21 cellular contexts compared by ENCODE assay signal in the genomic region with DNA sequence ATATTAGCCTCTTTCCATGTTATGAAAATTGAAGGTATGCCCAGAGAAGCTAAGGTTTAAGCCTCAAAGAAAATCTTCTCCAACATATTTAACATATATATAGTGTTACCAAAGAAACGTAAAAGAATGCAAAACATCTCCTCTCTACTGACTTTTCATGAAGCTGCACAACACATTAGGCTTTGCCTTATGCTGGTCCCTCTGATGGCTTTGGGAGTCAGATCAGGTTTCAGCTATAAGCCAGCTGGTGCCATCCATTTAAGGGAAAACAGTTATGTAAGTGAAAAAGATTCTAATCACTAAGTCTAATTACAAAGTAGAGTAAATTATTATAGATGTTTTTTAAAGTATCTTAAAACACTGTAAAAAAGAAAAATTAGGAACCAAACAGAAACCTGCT.
A peak's percentile ranks its signal among the peaks of the same experiment; 100 is the strongest.
DNase-seq lines count a peak whose midpoint lies in the region; ATAC-seq and TF ChIP-seq lines count a peak whose summit lies in the region.
"Had no signal": no experiment of that assay in that cellular context is flagged by ENCODE, and none has a peak within 500 bp of the region (broad histone marks: within the 10 kb centered on the region; RNA-seq: fewer than 3 reads in every experiment).

No MANE protein-coding gene starts in this region.

- H3K4me3 Mint-ChIP-seq in WTC11: no peak overlapping the region
- H3K4me3 Mint-ChIP-seq: activated CD4-positive, alpha-beta T cell treated with anti-CD3 and anti-CD28 coated beads, Interleukin-2, amount 10 ng/mL, durations not matched to agents 24 days and 14 days; activated CD8-positive, alpha-beta memory T cell treated with anti-CD3 and anti-CD28 coated beads, Interleukin-2, amount 10 ng/mL, durations not matched to agents 7 days and 5 days; effector memory CD8-positive, alpha-beta T cell; naive thymus-derived CD8-positive, alpha-beta T cell had no signal

- H3K27me3 ChIP-seq in SK-N-SH (ENCODE audit: insufficient read depth) (no peaks in the 10 kb centered on the region), ascending aorta (no peaks in the 10 kb centered on the region)
- H3K27me3 ChIP-seq: BLaER1 treated with 17β-estradiol and CSF1 and Interleukin-3, amounts not matched to agents 10 nM and 100 nM; esophagus squamous epithelium; pancreas; right lobe of liver had no signal

- H3K4me1 ChIP-seq in SK-N-SH (ENCODE audit: control insufficient read depth in 1 of 2, insufficient read depth in 2 of 2, low read depth in 1 of 2, low read length in 1 of 2) (peaks cover 0 to 5% of the 10 kb centered on the region in 2 experiments; a peak in 3 of 4 replicates), ascending aorta (no peaks in the 10 kb centered on the region)
- H3K4me1 ChIP-seq: A549, pancreas, right lobe of liver had no signal

- CTCF ChIA-PET in SK-N-SH (lab: Yijun Ruan, JAX) (interaction anchor here (1.6 kb wide), 1 partner anchor 10 kb away, joined by 4 read pairs; no protein-coding TSS in a partner anchor), WTC11 (lab: Charles Lee) (interaction anchor here (0.5 to 1.7 kb wide), 8 partner anchors 10 to 197 kb away, joined by 3 to 8 read pairs (median 4); no protein-coding TSS in a partner anchor)

- no peak overlapping the region for H3K27ac Mint-ChIP-seq in WTC11
- H3K27ac Mint-ChIP-seq: activated CD4-positive, alpha-beta T cell treated with anti-CD3 and anti-CD28 coated beads, Interleukin-2, amount 10 ng/mL, durations not matched to agents 24 days and 14 days; activated CD8-positive, alpha-beta memory T cell treated with anti-CD3 and anti-CD28 coated beads, Interleukin-2, amount 10 ng/mL, durations not matched to agents 7 days and 5 days; activated naive CD4-positive, alpha-beta T cell treated with anti-CD3 and anti-CD28 coated beads, Interleukin-2, amount 50 U/mL, for 72 hours; effector memory CD8-positive, alpha-beta T cell; naive thymus-derived CD8-positive, alpha-beta T cell had no signal

- H3K36me3 ChIP-seq in SK-N-SH (replicated peaks in 1 of 2; ENCODE audit: control insufficient read depth in 1 of 2, insufficient read depth in 2 of 2, low read length in 1 of 2) (no peaks in the 10 kb centered on the region), ascending aorta (no peaks in the 10 kb centered on the region)
- H3K36me3 ChIP-seq: BLaER1 treated with 17β-estradiol and CSF1 and Interleukin-3, amounts not matched to agents 10 nM and 100 nM; esophagus squamous epithelium; pancreas; right lobe of liver had no signal

- H4K20me1 ChIP-seq in SK-N-SH (ENCODE audit: insufficient read depth): no peaks in the 10 kb centered on the region
- H4K20me1 ChIP-seq: BLaER1 treated with 17β-estradiol and CSF1 and Interleukin-3, amounts not matched to agents 10 nM and 100 nM had no signal

- DNase-seq in SK-N-SH (no peak), NCI-H2171 (lab: John Stamatoyannopoulos, UW) (peak; percentile 90), WTC11 (ENCODE audit: low spot score) (no peak), hepatic stellate cell (ENCODE audit: low spot score) (no peak), NCI-H2081 treated with DMSO at 0.1 percent for 48 hours (lab: John Stamatoyannopoulos, UW) (no peak), ascending aorta (ENCODE audit: low spot score in 2 of 2) (no peak), foreskin melanocyte (no peak)
- DNase-seq: activated CD4-positive, alpha-beta T cell treated with anti-CD3 and anti-CD28 coated beads, Interleukin-2, amount 10 ng/mL, durations not matched to agents 24 days and 14 days; activated CD8-positive, alpha-beta memory T cell treated with anti-CD3 and anti-CD28 coated beads, Interleukin-2, amount 10 ng/mL, durations not matched to agents 7 days and 5 days; effector memory CD8-positive, alpha-beta T cell; esophagus squamous epithelium; left colon; mesendoderm; naive thymus-derived CD8-positive, alpha-beta T cell; pancreas; right lobe of liver had no signal

- no peaks in the 10 kb centered on the region for H3K9me3 Mint-ChIP-seq in WTC11
- H3K9me3 Mint-ChIP-seq: activated CD4-positive, alpha-beta T cell treated with anti-CD3 and anti-CD28 coated beads, Interleukin-2, amount 10 ng/mL, durations not matched to agents 24 days and 14 days; activated naive CD4-positive, alpha-beta T cell treated with anti-CD3 and anti-CD28 coated beads, Interleukin-2, amount 50 U/mL, for 72 hours had no signal

- ATAC-seq in SK-N-SH treated with all-trans-retinoic acid at 6 μM for 48 hours (peak; percentile 78), WTC11 (peak; percentile 46)
- ATAC-seq: activated CD8-positive, alpha-beta memory T cell treated with anti-CD3 and anti-CD28 coated beads, Interleukin-2, amount 10 ng/mL, durations not matched to agents 7 days and 5 days; activated naive CD4-positive, alpha-beta T cell treated with anti-CD3 and anti-CD28 coated beads, Interleukin-2, amount 50 U/mL, for 72 hours; effector memory CD8-positive, alpha-beta T cell; left colon; naive thymus-derived CD8-positive, alpha-beta T cell; pancreas; right lobe of liver; Right ventricle myocardium inferior had no signal

- no peak for TF ChIP-seq RAD21 in SK-N-SH (IDR thresholded peaks at IDR 0.05; ENCODE audit: low read length)

- H2AFZ ChIP-seq in SK-N-SH (ENCODE audit: low read depth): no peak overlapping the region

- TF ChIP-seq EP300 in SK-N-SH (IDR thresholded peaks at IDR 0.05; ENCODE audit: borderline replicate concordance in 1 of 2, low read depth in 1 of 2, low read length in 1 of 2): no peak

- H3K4me2 ChIP-seq in SK-N-SH: no peak overlapping the region
- H3K4me2 ChIP-seq: A549; BLaER1 treated with 17β-estradiol and CSF1 and Interleukin-3, amounts not matched to agents 10 nM and 100 nM had no signal

- H3K27ac ChIP-seq in SK-N-SH (ENCODE audit: low read depth in 2 of 2, low read length in 1 of 2) (no peak overlapping the region), ascending aorta (no peak overlapping the region)
- H3K27ac ChIP-seq: A549; BLaER1 treated with 17β-estradiol and CSF1 and Interleukin-3, amounts not matched to agents 10 nM and 100 nM; esophagus squamous epithelium; pancreas; right lobe of liver had no signal

- TF ChIP-seq CTCF in SK-N-SH (IDR thresholded peaks at IDR 0.05) (no peak), WTC11 (IDR thresholded peaks at IDR 0.05) (no peak), ascending aorta (IDR thresholded peaks at IDR 0.05) (no peak)

- H3K9ac ChIP-seq in SK-N-SH: no peak overlapping the region
- H3K9ac ChIP-seq: BLaER1 treated with 17β-estradiol and CSF1 and Interleukin-3, amounts not matched to agents 10 nM and 100 nM had no signal

- WGBS in SK-N-SH (ENCODE audit: low lambda C conversion rate): 52% methylated on average over 1 of the region's 1 CpG

- no peaks in the 10 kb centered on the region for H3K27me3 Mint-ChIP-seq in WTC11 (ENCODE audit: low read depth)
- H3K27me3 Mint-ChIP-seq: activated CD4-positive, alpha-beta T cell treated with anti-CD3 and anti-CD28 coated beads, Interleukin-2, amount 10 ng/mL, durations not matched to agents 24 days and 14 days; activated CD8-positive, alpha-beta memory T cell treated with anti-CD3 and anti-CD28 coated beads, Interleukin-2, amount 10 ng/mL, durations not matched to agents 7 days and 5 days; effector memory CD8-positive, alpha-beta T cell; naive thymus-derived CD8-positive, alpha-beta T cell had no signal

- peaks cover 29% of the 10 kb centered on the region for H3K4me1 Mint-ChIP-seq in WTC11
- H3K4me1 Mint-ChIP-seq: activated CD4-positive, alpha-beta T cell treated with anti-CD3 and anti-CD28 coated beads, Interleukin-2, amount 10 ng/mL, durations not matched to agents 24 days and 14 days; activated CD8-positive, alpha-beta memory T cell treated with anti-CD3 and anti-CD28 coated beads, Interleukin-2, amount 10 ng/mL, durations not matched to agents 7 days and 5 days; naive thymus-derived CD8-positive, alpha-beta T cell had no signal

- H3K9me2 ChIP-seq in SK-N-SH: no peaks in the 10 kb centered on the region

- H3K4me3 ChIP-seq in SK-N-SH (ENCODE audit: low read depth in 2 of 2, low read length in 1 of 2) (no peak overlapping the region), ascending aorta (no peak overlapping the region)
- H3K4me3 ChIP-seq: A549; BLaER1 treated with 17β-estradiol and CSF1 and Interleukin-3, amounts not matched to agents 10 nM and 100 nM; esophagus squamous epithelium; pancreas; right lobe of liver had no signal

- POLR2A ChIA-PET in SK-N-SH (lab: Yijun Ruan, JAX): no interaction called here
- POLR2A ChIA-PET in WTC11 (lab: Charles Lee): interaction anchor here (0.6 kb wide), 1 partner anchor 53 kb away, joined by 5 read pairs; no protein-coding TSS in a partner anchor

- H3K9me3 ChIP-seq in SK-N-SH: no peaks in the 10 kb centered on the region
- H3K9me3 ChIP-seq in ascending aorta: no peaks in the 10 kb centered on the region
- H3K9me3 ChIP-seq: A549; BLaER1 treated with 17β-estradiol and CSF1 and Interleukin-3, amounts not matched to agents 10 nM and 100 nM; esophagus squamous epithelium; pancreas; right lobe of liver had no signal

- no peaks in the 10 kb centered on the region for H3K79me2 ChIP-seq in SK-N-SH (ENCODE audit: insufficient read depth)

- intact Hi-C loops in ascending aorta (cut with DNase I): no loop called here

- H3K36me3 Mint-ChIP-seq in WTC11: no peaks in the 10 kb centered on the region
- H3K36me3 Mint-ChIP-seq: activated CD8-positive, alpha-beta memory T cell treated with anti-CD3 and anti-CD28 coated beads, Interleukin-2, amount 10 ng/mL, durations not matched to agents 7 days and 5 days; activated naive CD4-positive, alpha-beta T cell treated with anti-CD3 and anti-CD28 coated beads, Interleukin-2, amount 50 U/mL, for 72 hours; naive thymus-derived CD8-positive, alpha-beta T cell had no signal

- no peaks in the 10 kb centered on the region for H3F3A ChIP-seq in SK-N-SH (replicated peaks; ENCODE audit: insufficient read depth)

TF ChIP-seq in SK-N-SH treated with all-trans-retinoic acid at 6 μM for 48 hours, 23 proteins besides CTCF, POLR2A, EP300 and RAD21 (continues in another document):
- no peak for TF ChIP-seq RARB (CRISPR knock-in tag; IDR thresholded peaks at IDR 0.05)

TF ChIP-seq in SK-N-SH, 30 proteins besides CTCF, POLR2A, EP300 and RAD21 (continues in another document):
- no peak for TF ChIP-seq TCF12 (IDR thresholded peaks at IDR 0.05)
- no peak for TF ChIP-seq CHD2 (IDR thresholded peaks at IDR 0.05; ENCODE audit: low read length, partially characterized antibody)

TF ChIP-seq in WTC11, 78 proteins besides CTCF, POLR2A, EP300 and RAD21 (continues in another document):
- TF ChIP-seq TP53 (CRISPR knock-in tag; IDR thresholded peaks at IDR 0.05) (no peak), ZNF138 (CRISPR knock-in tag; conservative IDR thresholded peaks at IDR 0.05) (no peak)
